ENCODE assay signal across 8 cellular contexts in the genomic region with DNA sequence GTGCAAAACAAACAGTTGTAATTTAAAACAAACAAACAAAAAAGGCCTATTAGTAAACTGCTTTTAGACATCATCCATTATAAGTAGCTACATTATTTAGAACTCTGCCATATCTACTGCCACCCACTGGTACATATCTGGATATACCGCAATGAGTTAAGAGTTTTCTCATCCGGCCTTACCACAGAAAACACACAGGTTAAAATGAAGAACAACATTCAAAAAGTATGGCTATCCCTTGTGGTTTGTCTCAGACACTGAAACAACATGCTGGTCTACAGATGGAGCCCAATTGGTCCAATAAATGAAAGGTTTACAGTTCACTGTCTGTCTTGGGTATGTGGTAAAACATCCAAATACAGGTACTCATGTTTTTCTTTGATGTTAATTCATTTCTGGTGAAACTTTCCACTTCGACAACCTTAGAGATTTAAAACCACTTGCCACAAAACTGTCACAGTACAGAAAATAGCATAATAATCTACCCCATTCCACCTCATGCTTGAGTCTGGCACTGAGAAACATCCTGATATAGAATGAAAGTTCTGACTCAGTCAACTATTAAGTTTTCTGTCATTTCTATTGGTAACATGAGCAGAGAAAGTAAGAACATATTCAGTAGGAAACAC.
A peak's percentile ranks its signal among the peaks of the same experiment; 100 is the strongest.
DNase-seq lines count a peak whose midpoint lies in the region; ATAC-seq, FAIRE-seq and TF ChIP-seq lines count a peak whose summit lies in the region.

No MANE protein-coding gene starts in this region.

- intact Hi-C loops in K562 (cut with micrococcal nuclease), result no loop called here
- intact Hi-C loops in right lobe of liver (cut with DNase I), result no loop called here

- in situ Hi-C loops in Caki2 (cut with HindIII; ENCODE audit: low pct_unique_long_range_greater_than_20kb, low sequenced_read_pairs) (no loop called here), K562 (cut with MboI) (no loop called here)

- TF ChIP-seq EP300 in K562 (IDR thresholded peaks at IDR 0.05; ENCODE audit: low read length), result no peak

- no peak for FAIRE-seq in K562 (lab: Jason Lieb, UNC)

- H3K9ac ChIP-seq in K562 (ENCODE audit: insufficient read depth in 1 of 2, low read depth in 2 of 2, low read length in 2 of 2), result no peak overlapping the region

- CTCF ChIA-PET in K562 (lab: Yijun Ruan, JAX; ENCODE audit: low intra/inter-chr PET ratio), result no interaction called here

- H3K4me2 ChIP-seq in K562 (ENCODE audit: insufficient read depth, low read length), result no peak overlapping the region

- H3K27ac ChIP-seq in K562 (ENCODE audit: extremely low read depth, low read depth, low read length) (no peak overlapping the region), right lobe of liver (no peak overlapping the region)

- H3K4me1 ChIP-seq in K562 (replicated peaks in 1 of 2; ENCODE audit: control insufficient read depth in 2 of 2, insufficient read depth in 2 of 2, low read length in 2 of 2), result no peaks in the 10 kb centered on the region
- no peaks in the 10 kb centered on the region for H3K4me1 ChIP-seq in right lobe of liver

- H3K9me3 ChIP-seq in K562 (replicated peaks; ENCODE audit: control insufficient read depth, insufficient read depth, low read depth, low read length), result no peaks in the 10 kb centered on the region
- no peaks in the 10 kb centered on the region for H3K9me3 ChIP-seq in right lobe of liver

- TF ChIP-seq POLR2A in K562 (conservative IDR thresholded peaks at IDR 0.05), result no peak
- no peak for TF ChIP-seq POLR2A in right lobe of liver (IDR thresholded peaks at IDR 0.05)

- 36% methylated on average over 3 of the region's 3 CpGs for WGBS in K562 (ENCODE audit: insufficient coverage, low coverage, missing lambda C conversion rate)
- WGBS in right lobe of liver (ENCODE audit: insufficient coverage, low coverage, low lambda C conversion rate, missing lambda C conversion rate), result 42% methylated on average over 3 of the region's 3 CpGs

- H3K4me3 ChIP-seq in K562, result no peak overlapping the region
- H3K4me3 ChIP-seq in right lobe of liver, result no peak overlapping the region

- no peak overlapping the region for H2AFZ ChIP-seq in K562 (ENCODE audit: low read depth, low read length)

- POLR2A ChIA-PET in K562 (lab: Yijun Ruan, JAX), result interaction anchor here (1.4 kb wide), 1 partner anchor 13 kb away, joined by 3 read pairs; no protein-coding TSS in a partner anchor

- TF ChIP-seq CTCF in K562 (IDR thresholded peaks at IDR 0.05 in 2 of 3, conservative IDR thresholded peaks at IDR 0.05 in 1 of 3; ENCODE audit: insufficient read depth in 2 of 3, low read depth in 1 of 3, low read length in 3 of 3), result peak in 1 of 3 experiments; percentile 14; a peak in 1 of 6 replicates
- peak; percentile 29 to 53 (median 42) for TF ChIP-seq CTCF in right lobe of liver (IDR thresholded peaks at IDR 0.05)

- TF ChIP-seq RAD21 in K562 (CRISPR knock-in tag; conservative IDR thresholded peaks at IDR 0.05 in 1 of 2, IDR thresholded peaks at IDR 0.05 in 1 of 2), result peak; percentile 9 to 13; a peak in 1 of 4 replicates

- no peaks in the 10 kb centered on the region for H3K79me2 ChIP-seq in K562 (ENCODE audit: control insufficient read depth, insufficient read depth, low read length)

- no peaks in the 10 kb centered on the region for H3K9me1 ChIP-seq in K562 (ENCODE audit: control insufficient read depth, insufficient read depth, low read length)

- no TSS peak for BruUV-seq in K562 (replicated peaks; lab: Mats Ljungman, UMichigan)

- H3K36me3 ChIP-seq in K562 (ENCODE audit: control insufficient read depth, insufficient read depth, low read length) (no peaks in the 10 kb centered on the region), right lobe of liver (no peaks in the 10 kb centered on the region)

- ATAC-seq in GM18502 (IDR thresholded peaks at IDR 0.05; ENCODE audit: poor library complexity, unreplicated experiment) (peak; percentile 94), HG02763 (IDR thresholded peaks at IDR 0.05; ENCODE audit: unreplicated experiment) (peak; percentile 96), K562 (no peak), right lobe of liver (peak; percentile 37 to 59 (median 53))

- no peaks in the 10 kb centered on the region for H4K20me1 ChIP-seq in K562 (replicated peaks; ENCODE audit: control insufficient read depth, insufficient read depth, low read length)

- H3K27me3 ChIP-seq in K562 (ENCODE audit: control insufficient read depth in 2 of 2, insufficient read depth in 2 of 2, low read length in 2 of 2) (no peaks in the 10 kb centered on the region), right lobe of liver (no peaks in the 10 kb centered on the region)

- peak; percentile 11 for DNase-seq in Caki2 (ENCODE audit: low read depth)
- peak; percentile 30 for DNase-seq in NCI-H2081 treated with DMSO at 0.1 percent for 48 hours (lab: John Stamatoyannopoulos, UW)
- no peak for DNase-seq in K562 (ENCODE audit: extremely low read depth in 1 of 4, low spot score in 3 of 4)
- DNase-seq in right lobe of liver, result no peak
- no peak for DNase-seq in nucleus accumbens (lab: John Stamatoyannopoulos, UW)
- DNase-seq in activated CD4-positive, alpha-beta T cell treated with anti-CD3 and anti-CD28 coated beads for 4 hours, result no peak

TF ChIP-seq in K562, 482 proteins besides CTCF, POLR2A, EP300 and RAD21:
- TF ChIP-seq ZNF354B (CRISPR knock-in tag; IDR thresholded peaks at IDR 0.05) (no peak), NFRKB (IDR thresholded peaks at IDR 0.05; ENCODE audit: low read depth) (no peak), GABPB2 (CRISPR knock-in tag; conservative IDR thresholded peaks at IDR 0.05) (no peak), BDP1 (IDR thresholded peaks at IDR 0.05; ENCODE audit: insufficient read depth, insufficient read length) (no peak)
- TF ChIP-seq, protein P1, sequence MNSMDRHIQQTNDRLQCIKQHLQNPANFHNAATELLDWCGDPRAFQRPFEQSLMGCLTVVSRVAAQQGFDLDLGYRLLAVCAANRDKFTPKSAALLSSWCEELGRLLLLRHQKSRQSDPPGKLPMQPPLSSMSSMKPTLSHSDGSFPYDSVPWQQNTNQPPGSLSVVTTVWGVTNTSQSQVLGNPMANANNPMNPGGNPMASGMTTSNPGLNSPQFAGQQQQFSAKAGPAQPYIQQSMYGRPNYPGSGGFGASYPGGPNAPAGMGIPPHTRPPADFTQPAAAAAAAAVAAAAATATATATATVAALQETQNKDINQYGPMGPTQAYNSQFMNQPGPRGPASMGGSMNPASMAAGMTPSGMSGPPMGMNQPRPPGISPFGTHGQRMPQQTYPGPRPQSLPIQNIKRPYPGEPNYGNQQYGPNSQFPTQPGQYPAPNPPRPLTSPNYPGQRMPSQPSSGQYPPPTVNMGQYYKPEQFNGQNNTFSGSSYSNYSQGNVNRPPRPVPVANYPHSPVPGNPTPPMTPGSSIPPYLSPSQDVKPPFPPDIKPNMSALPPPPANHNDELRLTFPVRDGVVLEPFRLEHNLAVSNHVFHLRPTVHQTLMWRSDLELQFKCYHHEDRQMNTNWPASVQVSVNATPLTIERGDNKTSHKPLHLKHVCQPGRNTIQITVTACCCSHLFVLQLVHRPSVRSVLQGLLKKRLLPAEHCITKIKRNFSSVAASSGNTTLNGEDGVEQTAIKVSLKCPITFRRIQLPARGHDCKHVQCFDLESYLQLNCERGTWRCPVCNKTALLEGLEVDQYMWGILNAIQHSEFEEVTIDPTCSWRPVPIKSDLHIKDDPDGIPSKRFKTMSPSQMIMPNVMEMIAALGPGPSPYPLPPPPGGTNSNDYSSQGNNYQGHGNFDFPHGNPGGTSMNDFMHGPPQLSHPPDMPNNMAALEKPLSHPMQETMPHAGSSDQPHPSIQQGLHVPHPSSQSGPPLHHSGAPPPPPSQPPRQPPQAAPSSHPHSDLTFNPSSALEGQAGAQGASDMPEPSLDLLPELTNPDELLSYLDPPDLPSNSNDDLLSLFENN (IDR thresholded peaks at IDR 0.05; ENCODE audit: low read depth in 2 of 2, low read length in 2 of 2), result no peak

Comparison
In these comparisons a context has a peak if more than half of its experiments do, and no peak if none do; other contexts are left out.
1. DNase-seq: peak in Caki2 (single experiment) and NCI-H2081 treated with DMSO at 0.1 percent for 48 hours (single experiment); none in K562 (0 of 4), right lobe of liver (0 of 3), nucleus accumbens (0 of 56) and activated CD4-positive, alpha-beta T cell treated with anti-CD3 and anti-CD28 coated beads for 4 hours (0 of 2).